Comparison of ENCODE assay signal across 10 cellular contexts in genomic region chr7:12436896-12437535, GRCh38. TPM values are rescaled to one million over a fixed set of nuclear protein-coding genes. Genes with fewer than 3 reads are reported as not detected.
DNase-seq lines count a peak whose midpoint lies in the region; ATAC-seq and TF ChIP-seq lines count a peak whose summit lies in the region.
"Had no signal": no experiment of that assay in that cellular context is flagged by ENCODE, and none has a peak within 500 bp of the region (broad histone marks: within the 10 kb centered on the region; RNA-seq: fewer than 3 reads in every experiment).

No MANE protein-coding gene starts in this region.

- no peaks in the 10 kb centered on the region for H3K4me1 ChIP-seq in SJCRH30
- H3K4me1 ChIP-seq: spleen had no signal

- intact Hi-C loops in activated T-helper 2 cell treated with anti-CD3 and anti-CD28 coated beads, Interferon-gamma antibody, Interleukin-2, Interleukin-4, amounts not matched to agents 10 μg/mL and 5 μg/mL and 100 μg/mL, durations not matched to agents 14 hours and 24 hours and 36 hours (cut with micrococcal nuclease), result no loop called here

- no peak overlapping the region for H3K27ac ChIP-seq in SJCRH30
- H3K27ac ChIP-seq: spleen had no signal

- no peaks in the 10 kb centered on the region for H3K9me3 ChIP-seq in MG63
- no peaks in the 10 kb centered on the region; the same call in 1 of the 2 replicates for H3K9me3 ChIP-seq in SJCRH30 (replicated peaks)
- H3K9me3 ChIP-seq: spleen had no signal

- H3K4me1 Mint-ChIP-seq in activated T-helper 2 cell treated with anti-CD3 and anti-CD28 coated beads, Interferon-gamma antibody, Interleukin-2, Interleukin-4, amounts not matched to agents 10 μg/mL and 5 μg/mL and 100 μg/mL, durations not matched to agents 14 hours and 24 hours and 36 hours (ENCODE audit: low read depth), result no peaks in the 10 kb centered on the region

- H3K27me3 ChIP-seq in MG63 (no peaks in the 10 kb centered on the region; the same call in 1 of the 2 replicates), kidney epithelial cell (ENCODE audit: control insufficient read depth, insufficient read depth, low read length) (no peaks in the 10 kb centered on the region), SJCRH30 (no peaks in the 10 kb centered on the region; the same call in 1 of the 2 replicates)

- H3K36me3 ChIP-seq in MG63 (no peaks in the 10 kb centered on the region), kidney epithelial cell (ENCODE audit: control insufficient read depth, insufficient read depth, low read length) (no peaks in the 10 kb centered on the region), SJCRH30 (no peaks in the 10 kb centered on the region)
- H3K36me3 ChIP-seq: spleen had no signal

- ATAC-seq in HG03520 (IDR thresholded peaks at IDR 0.05; ENCODE audit: unreplicated experiment), result no peak

- H3K9me3 Mint-ChIP-seq in activated T-helper 2 cell treated with anti-CD3 and anti-CD28 coated beads, Interferon-gamma antibody, Interleukin-2, Interleukin-4, amounts not matched to agents 10 μg/mL and 5 μg/mL and 100 μg/mL, durations not matched to agents 14 hours and 24 hours and 36 hours, result no peaks in the 10 kb centered on the region

- no peak overlapping the region for H3K27ac Mint-ChIP-seq in activated T-helper 2 cell treated with anti-CD3 and anti-CD28 coated beads, Interferon-gamma antibody, Interleukin-2, Interleukin-4, amounts not matched to agents 10 μg/mL and 5 μg/mL and 100 μg/mL, durations not matched to agents 14 hours and 24 hours and 36 hours

- peaks cover 3% of the 10 kb centered on the region for H3K27me3 Mint-ChIP-seq in activated T-helper 2 cell treated with anti-CD3 and anti-CD28 coated beads, Interferon-gamma antibody, Interleukin-2, Interleukin-4, amounts not matched to agents 10 μg/mL and 5 μg/mL and 100 μg/mL, durations not matched to agents 14 hours and 24 hours and 36 hours (ENCODE audit: low read depth)

- DNase-seq in GM03348 (ENCODE audit: low spot score) (peak; percentile 11), MG63 (peak; percentile 31), SHP77 treated with DMSO at 0.1 percent for 48 hours (lab: John Stamatoyannopoulos, UW) (peak; percentile 82), kidney epithelial cell (ENCODE audit: low read depth) (no peak), SJCRH30 (no peak), NCI-H2196 treated with DMSO at 0.1 percent for 48 hours (lab: John Stamatoyannopoulos, UW; ENCODE audit: unreplicated experiment) (no peak)
- DNase-seq in activated T-helper 2 cell treated with anti-CD3 and anti-CD28 coated beads, Interferon-gamma antibody, Interleukin-2, Interleukin-4, amounts not matched to agents 10 μg/mL and 5 μg/mL and 100 μg/mL, durations not matched to agents 14 hours and 24 hours and 36 hours (ENCODE audit: low spot score), result no peak
- DNase-seq: dermis blood vessel endothelial cell, spleen had no signal

- H3K4me3 ChIP-seq in MG63, result no peak overlapping the region
- H3K4me3 ChIP-seq in kidney epithelial cell (ENCODE audit: low read depth, low read length), result no peak overlapping the region
- H3K4me3 ChIP-seq in SJCRH30, result no peak overlapping the region
- H3K4me3 ChIP-seq: spleen had no signal

- no peaks in the 10 kb centered on the region for H3K36me3 Mint-ChIP-seq in activated T-helper 2 cell treated with anti-CD3 and anti-CD28 coated beads, Interferon-gamma antibody, Interleukin-2, Interleukin-4, amounts not matched to agents 10 μg/mL and 5 μg/mL and 100 μg/mL, durations not matched to agents 14 hours and 24 hours and 36 hours (ENCODE audit: low read depth)

- no peak overlapping the region for H3K4me3 Mint-ChIP-seq in activated T-helper 2 cell treated with anti-CD3 and anti-CD28 coated beads, Interferon-gamma antibody, Interleukin-2, Interleukin-4, amounts not matched to agents 10 μg/mL and 5 μg/mL and 100 μg/mL, durations not matched to agents 14 hours and 24 hours and 36 hours (ENCODE audit: low read depth)

- peak; percentile 30 for TF ChIP-seq CTCF in kidney epithelial cell (IDR thresholded peaks at IDR 0.05; ENCODE audit: insufficient read depth, low read length, poor library complexity, severe bottlenecking)

RNA-seq across cellular contexts. Expression of gene VWDE, which starts 33.4 kb away (rescaled TPM):
- total RNA-seq in MG63 (2014; rRNA removed; shearing (Covaris generic); ENCODE audit: low replicate concordance), result not detected in 2 replicates
- total RNA-seq in kidney epithelial cell, result 1.4 and 3.3 TPM in 2 replicates
- total RNA-seq in SJCRH30 (2014; rRNA removed; shearing (Covaris generic)), result not detected in 2 replicates
- 2.9 and 3.2 TPM in 2 replicates for total RNA-seq in activated T-helper 2 cell treated with anti-CD3 and anti-CD28 coated beads, Interferon-gamma antibody, Interleukin-2, Interleukin-4, amounts not matched to agents 10 μg/mL and 5 μg/mL and 100 μg/mL, durations not matched to agents 14 hours and 24 hours and 36 hours
- total RNA-seq: dermis blood vessel endothelial cell had no signal

Comparison
In these comparisons a context has a peak if more than half of its experiments do, and no peak if none do; other contexts are left out.
1. DNase-seq: peak in GM03348 (single experiment), MG63 (single experiment) and SHP77 treated with DMSO at 0.1 percent for 48 hours (single experiment); none in kidney epithelial cell (single experiment), SJCRH30 (0 of 2), activated T-helper 2 cell treated with anti-CD3 and anti-CD28 coated beads, Interferon-gamma antibody, Interleukin-2, Interleukin-4, amounts not matched to agents 10 μg/mL and 5 μg/mL and 100 μg/mL, durations not matched to agents 14 hours and 24 hours and 36 hours (single experiment) and NCI-H2196 treated with DMSO at 0.1 percent for 48 hours (single experiment).